ENCODE assay signal across 8 cellular contexts in the genomic region with DNA sequence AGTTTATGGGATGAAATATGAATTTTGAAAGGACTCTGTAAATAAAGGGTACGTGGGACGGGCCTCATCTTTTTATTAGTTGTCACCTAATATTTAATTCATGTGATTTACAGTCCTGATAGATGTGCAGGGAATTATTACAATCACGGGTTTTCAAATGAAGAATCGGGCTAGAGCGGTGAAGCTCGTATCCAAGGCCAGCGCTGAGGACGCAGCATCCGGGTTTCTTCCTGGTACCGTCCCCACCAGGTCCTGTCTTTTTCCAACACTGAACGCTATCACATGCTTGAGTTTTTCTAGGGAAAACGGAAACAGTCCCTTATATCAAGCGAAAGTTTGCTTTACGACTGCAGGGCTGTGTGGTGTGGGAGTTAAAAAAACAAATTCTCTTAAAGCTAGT. TPM values are rescaled to one million over a fixed set of nuclear protein-coding genes. Genes with fewer than 3 reads are reported as not detected.
A peak's percentile ranks its signal among the peaks of the same experiment; 100 is the strongest.
DNase-seq lines count a peak whose midpoint lies in the region; ATAC-seq and TF ChIP-seq lines count a peak whose summit lies in the region.

No MANE protein-coding gene starts in this region.

- no TSS peak for BruUV-seq in PC-3 (replicated peaks; lab: Mats Ljungman, UMichigan)

- DNase-seq in NCI-H345 (lab: John Stamatoyannopoulos, UW) (peak; percentile 22), NCI-H345 treated with DMSO at 0.1 percent for 48 hours (lab: John Stamatoyannopoulos, UW; ENCODE audit: unreplicated experiment) (no peak), PC-3 (peak; percentile 8), chondrocyte (ENCODE audit: low spot score) (no peak), left lobe of liver (ENCODE audit: low spot score) (no peak), stromal cell of bone marrow (ENCODE audit: low read depth) (peak; percentile 23), HK-2 (ENCODE audit: unreplicated experiment) (no peak)

- H3F3A ChIP-seq in PC-3 (ENCODE audit: low read length, unreplicated experiment) = no peaks in the 10 kb centered on the region

- intact Hi-C loops in PC-3 (cut with micrococcal nuclease) = loop anchor here (1.0 kb wide), 1 partner anchor 10 kb away; a partner anchor contains a TSS

- H3K9me2 ChIP-seq in PC-3 (replicated peaks; ENCODE audit: low read length) = no peaks in the 10 kb centered on the region

- peak overlapping the region; percentile 100 for H3K4me2 ChIP-seq in PC-3 (ENCODE audit: low read length)

- H3K4me1 Mint-ChIP-seq in chondrocyte (ENCODE audit: low read depth) = peaks cover 23% of the 10 kb centered on the region

- peak overlapping the region; percentile 97 for H3K27ac Mint-ChIP-seq in chondrocyte (ENCODE audit: unreplicated experiment)

- H3K36me3 ChIP-seq in PC-3 (ENCODE audit: low read depth, low read length) = peaks cover 4% of the 10 kb centered on the region

- peak overlapping the region; percentile 95 for H3K4me3 ChIP-seq in PC-3 (ENCODE audit: low read length)

- H3K36me3 Mint-ChIP-seq in chondrocyte (ENCODE audit: low read depth) = peaks cover 14% of the 10 kb centered on the region

- CTCF ChIA-PET in PC-3 (lab: Charles Lee) = no interaction called here

- H2AFZ ChIP-seq in PC-3 (ENCODE audit: low read length) = peak overlapping the region; percentile 85

- no peak for TF ChIP-seq CTCF in PC-3 (conservative IDR thresholded peaks at IDR 0.05; ENCODE audit: low read depth, low read length)
- no peak for TF ChIP-seq CTCF in chondrocyte (IDR thresholded peaks at IDR 0.05)

- peaks cover 17% of the 10 kb centered on the region for H3K79me2 ChIP-seq in PC-3 (ENCODE audit: low read length)

- POLR2A ChIA-PET in PC-3 (lab: Charles Lee; ENCODE audit: unreplicated experiment) = interaction anchor here (0.6 kb wide), 1 partner anchor 10 kb away, joined by 4 read pairs; no protein-coding TSS in a partner anchor

- peaks cover 10% of the 10 kb centered on the region for H3K4me1 ChIP-seq in PC-3 (ENCODE audit: insufficient read depth, low read length)

- H3K27me3 Mint-ChIP-seq in chondrocyte (ENCODE audit: low read depth) = no peaks in the 10 kb centered on the region

- no peaks in the 10 kb centered on the region for H4K20me1 ChIP-seq in PC-3 (ENCODE audit: low read length)

- H3K4me3 Mint-ChIP-seq in chondrocyte (ENCODE audit: unreplicated experiment) = peak overlapping the region; percentile 86

- H3K27me3 ChIP-seq in PC-3 (ENCODE audit: low read length) = no peaks in the 10 kb centered on the region

- peak overlapping the region; percentile 92 for H3K9ac ChIP-seq in PC-3 (ENCODE audit: low read length)

- H3K9me3 ChIP-seq in PC-3 (ENCODE audit: low read length) = no peaks in the 10 kb centered on the region

- no peaks in the 10 kb centered on the region for H3K9me3 Mint-ChIP-seq in chondrocyte (ENCODE audit: low read depth)

- peak overlapping the region; percentile 76 for H3K27ac ChIP-seq in PC-3 (ENCODE audit: low read length)

- no peak for ATAC-seq in PC-3
- peak; percentile 23 for ATAC-seq in left lobe of liver
- no peak for ATAC-seq in GM18858 (IDR thresholded peaks at IDR 0.05; ENCODE audit: unreplicated experiment)

RNA-seq across cellular contexts. Expression of a gene that starts 0.8 kb away (rescaled TPM):
- total RNA-seq in PC-3 (2014; rRNA removed) = 17.5 and 18.3 TPM in 2 replicates
- 54.1 to 56.1 TPM (median 55.0 TPM) in 3 replicates for total RNA-seq in chondrocyte
- 83.8 TPM for total RNA-seq in left lobe of liver

RNA-seq across cellular contexts. Expression of a gene that starts 6.2 kb away (rescaled TPM):
- 0.04 TPM in 1 of 2 replicates, not detected in the other for total RNA-seq in PC-3 (2014; rRNA removed)
- 1.4 to 2.2 TPM in 2 of 3 replicates, not detected in the other for total RNA-seq in chondrocyte
- total RNA-seq in left lobe of liver = 1.2 TPM

RNA-seq across cellular contexts. Expression of a gene that starts 9.7 kb away (rescaled TPM):
- total RNA-seq in PC-3 (2014; rRNA removed) (25.1 and 27.2 TPM in 2 replicates), chondrocyte (17.1 to 20.2 TPM (median 18.9 TPM) in 3 replicates), left lobe of liver (19.7 TPM)

RNA-seq across cellular contexts. Expression of a gene that starts 10.3 kb away (rescaled TPM):
- total RNA-seq in PC-3 (2014; rRNA removed) (91.5 and 118 TPM in 2 replicates), chondrocyte (62.2 to 70.7 TPM (median 66.3 TPM) in 3 replicates), left lobe of liver (51.0 TPM)

RNA-seq across cellular contexts. Expression of a gene that starts 50.3 kb away (rescaled TPM):
- total RNA-seq in PC-3 (2014; rRNA removed) = 0.52 and 0.55 TPM in 2 replicates
- total RNA-seq in chondrocyte = 0.75 to 1.7 TPM (median 0.95 TPM) in 3 replicates
- 358 TPM for total RNA-seq in left lobe of liver

Comparison
In these comparisons a context has a peak if more than half of its experiments do, and no peak if none do; other contexts are left out.
1. DNase-seq: peak in NCI-H345 (single experiment), PC-3 (single experiment) and stromal cell of bone marrow (single experiment); none in NCI-H345 treated with DMSO at 0.1 percent for 48 hours (single experiment), chondrocyte (single experiment), left lobe of liver (single experiment) and HK-2 (single experiment).